21 cellular contexts compared by ENCODE assay signal in genomic region chrX:124518888-124519287, GRCh38.
DNase-seq lines count a peak whose midpoint lies in the region; ATAC-seq, FAIRE-seq and TF ChIP-seq lines count a peak whose summit lies in the region.
"Had no signal": no experiment of that assay in that cellular context is flagged by ENCODE, and none has a peak within 500 bp of the region (broad histone marks: within the 10 kb centered on the region; RNA-seq: fewer than 3 reads in every experiment).

No MANE protein-coding gene starts in this region.

- H3K36me3 Mint-ChIP-seq in neural crest cell (ENCODE audit: low read depth): peaks cover 24% of the 10 kb centered on the region
- peaks cover 0 to 6% (median 4%) of the 10 kb centered on the region in 3 donors for H3K36me3 Mint-ChIP-seq in naive thymus-derived CD8-positive, alpha-beta T cell
- H3K36me3 Mint-ChIP-seq: naive B cell had no signal

- POLR2A ChIA-PET in naive thymus-derived CD8-positive, alpha-beta T cell (lab: Charles Lee): no interaction called here

- peak overlapping the region; percentile 10 for H3K27ac Mint-ChIP-seq in neural crest cell (ENCODE audit: unreplicated experiment)
- H3K27ac Mint-ChIP-seq in naive thymus-derived CD8-positive, alpha-beta T cell: peak overlapping the region in 1 of 10 donors; percentile 44
- H3K27ac Mint-ChIP-seq: activated CD4-positive, alpha-beta T cell treated with anti-CD3 and anti-CD28 coated beads for 36 hours; CD4-positive, alpha-beta T cell; naive B cell; type B pancreatic cell had no signal

- H3K36me3 ChIP-seq in bronchial epithelial cell (ENCODE audit: control insufficient read depth, insufficient read depth, low read length): no peaks in the 10 kb centered on the region
- no peaks in the 10 kb centered on the region for H3K36me3 ChIP-seq in testis (ENCODE audit: low read depth, missing control alignments)
- H3K36me3 ChIP-seq: esophagus squamous epithelium had no signal

- H3K27me3 ChIP-seq in bronchial epithelial cell (ENCODE audit: control insufficient read depth, insufficient read depth, low read length) (no peaks in the 10 kb centered on the region), testis (no peaks in the 10 kb centered on the region)
- H3K27me3 ChIP-seq: esophagus squamous epithelium had no signal

- H3K4me3 ChIP-seq in bronchial epithelial cell (ENCODE audit: low read depth, low read length) (no peak overlapping the region), testis (no peak overlapping the region)
- H3K4me3 ChIP-seq: esophagus squamous epithelium had no signal

- DNase-seq in AG20443 (ENCODE audit: low spot score) (peak; percentile 30), NCI-H226 (peak; percentile 17), bronchial epithelial cell (ENCODE audit: low read depth) (peak; percentile 59), neural crest cell (ENCODE audit: low read depth, low spot score) (no peak), middle frontal gyrus (ENCODE audit: extremely low spot score, low spot score) (no peak), testis (no peak)
- no peak for DNase-seq in stimulated activated CD4-positive, alpha-beta T cell treated with anti-CD3 and anti-CD28 coated beads, Interleukin-12 subunit alpha, Interleukin-12 subunit beta, amount 100 ng/mL, for 4 hours
- DNase-seq in naive thymus-derived CD8-positive, alpha-beta T cell: no peak
- DNase-seq: activated CD4-positive, alpha-beta T cell treated with anti-CD3 and anti-CD28 coated beads for 36 hours; activated naive CD4-positive, alpha-beta T cell treated with anti-CD3 and anti-CD28 coated beads, Interleukin-2, amount 50 U/mL, for 16 hours; aorta; CD4-positive, alpha-beta T cell; effector CD8-positive, alpha-beta T cell; esophagus squamous epithelium; left colon; mesendoderm; naive B cell; NCI-H1694; stimulated activated CD8-positive, alpha-beta memory T cell treated with anti-CD3 and anti-CD28 coated beads, Interleukin-4, amount 100 ng/mL, for 48 hours had no signal

- WGBS in testis, 2 donors: 95 to 100% methylated on average over 1 of the region's 1 CpG

- no peak for FAIRE-seq in bronchial epithelial cell (lab: Jason Lieb, UNC)
- FAIRE-seq: G401.6 had no signal

- no peak overlapping the region for H3K4me3 Mint-ChIP-seq in neural crest cell
- H3K4me3 Mint-ChIP-seq in naive thymus-derived CD8-positive, alpha-beta T cell: no peak overlapping the region
- H3K4me3 Mint-ChIP-seq: activated CD4-positive, alpha-beta T cell treated with anti-CD3 and anti-CD28 coated beads for 36 hours; CD4-positive, alpha-beta T cell; naive B cell; type B pancreatic cell had no signal

- intact Hi-C loops in testis (cut with DNase I; ENCODE audit: low total_unique reads): no loop called here

- H3K27ac ChIP-seq in testis: no peak overlapping the region
- H3K27ac ChIP-seq: esophagus squamous epithelium had no signal

- H3K4me1 ChIP-seq in testis: no peaks in the 10 kb centered on the region
- H3K4me1 ChIP-seq: esophagus squamous epithelium had no signal

- no peaks in the 10 kb centered on the region for H3K4me1 Mint-ChIP-seq in neural crest cell
- no peaks in the 10 kb centered on the region for H3K4me1 Mint-ChIP-seq in naive thymus-derived CD8-positive, alpha-beta T cell
- H3K4me1 Mint-ChIP-seq: activated CD4-positive, alpha-beta T cell treated with anti-CD3 and anti-CD28 coated beads for 36 hours; naive B cell had no signal

- no peaks in the 10 kb centered on the region for H3K9me3 ChIP-seq in testis
- H3K9me3 ChIP-seq: esophagus squamous epithelium had no signal

- no peaks in the 10 kb centered on the region for H3K27me3 Mint-ChIP-seq in neural crest cell (ENCODE audit: low read depth)
- H3K27me3 Mint-ChIP-seq in naive thymus-derived CD8-positive, alpha-beta T cell: no peaks in the 10 kb centered on the region
- H3K27me3 Mint-ChIP-seq: activated CD4-positive, alpha-beta T cell treated with anti-CD3 and anti-CD28 coated beads for 36 hours; CD4-positive, alpha-beta T cell; naive B cell had no signal

- no peak for TF ChIP-seq CTCF in bronchial epithelial cell (IDR thresholded peaks at IDR 0.05; ENCODE audit: insufficient read depth, low read length, severe bottlenecking)
- TF ChIP-seq CTCF in neural crest cell (conservative IDR thresholded peaks at IDR 0.05): no peak
- no peak for TF ChIP-seq CTCF in testis (IDR thresholded peaks at IDR 0.05)

- H3K9me3 Mint-ChIP-seq in neural crest cell: peaks cover 16% of the 10 kb centered on the region
- peaks cover 0 to 12% (median 2%) of the 10 kb centered on the region in 9 donors for H3K9me3 Mint-ChIP-seq in naive thymus-derived CD8-positive, alpha-beta T cell
- H3K9me3 Mint-ChIP-seq: CD4-positive, alpha-beta T cell; type B pancreatic cell had no signal

- no peak for TF ChIP-seq POLR2A in testis (IDR thresholded peaks at IDR 0.05)

- no peak for ATAC-seq in naive thymus-derived CD8-positive, alpha-beta T cell
- ATAC-seq: activated CD4-positive, alpha-beta T cell treated with anti-CD3 and anti-CD28 coated beads for 36 hours; left colon had no signal

Comparison
In these comparisons a context has a peak if more than half of its experiments do, and no peak if none do; other contexts are left out.
1. DNase-seq: peak in AG20443 (single experiment), NCI-H226 (single experiment) and bronchial epithelial cell (single experiment); none in neural crest cell (single experiment), middle frontal gyrus (single experiment), testis (single experiment), stimulated activated CD4-positive, alpha-beta T cell treated with anti-CD3 and anti-CD28 coated beads, Interleukin-12 subunit alpha, Interleukin-12 subunit beta, amount 100 ng/mL, for 4 hours (single experiment) and naive thymus-derived CD8-positive, alpha-beta T cell (0 of 10).